Comparison of ENCODE assay signal across 29 cellular contexts in the genomic region with DNA sequence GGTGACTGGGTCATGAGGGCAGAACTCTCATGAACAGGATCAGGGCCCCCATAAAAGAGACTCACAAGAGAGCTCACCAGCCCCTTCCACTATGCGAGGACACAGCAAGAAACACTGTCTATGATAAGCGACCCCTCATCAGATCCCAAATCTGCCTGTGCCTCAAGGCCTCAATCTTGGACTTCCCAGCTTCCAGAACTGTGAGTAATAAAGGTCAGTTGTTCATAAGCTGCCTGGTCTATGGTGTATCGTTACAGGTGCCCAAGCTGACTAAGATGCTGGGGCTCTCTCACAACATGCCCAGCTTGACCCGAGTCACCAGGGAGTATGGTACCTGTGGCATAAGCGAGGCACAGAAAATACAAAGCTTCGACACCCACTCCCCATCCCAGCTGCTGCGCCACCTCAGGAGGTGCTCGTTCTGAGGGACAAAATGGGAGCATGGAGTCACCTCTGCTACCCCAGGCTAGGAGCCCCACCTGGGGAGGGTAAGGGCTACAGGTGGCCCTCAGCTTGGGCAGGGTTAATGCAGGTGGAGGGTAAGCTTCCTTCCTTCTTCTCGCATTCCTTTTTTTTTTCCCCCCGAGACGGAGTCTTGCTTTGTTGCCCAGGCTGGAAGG.
"Had no signal": no experiment of that assay in that cellular context is flagged by ENCODE, and none has a peak within 500 bp of the region (broad histone marks: within the 10 kb centered on the region; RNA-seq: fewer than 3 reads in every experiment).

No MANE protein-coding gene starts in this region.

- DNase-seq: activated CD4-positive, alpha-beta T cell treated with anti-CD3 and anti-CD28 coated beads for 48 hours; activated CD4-positive, alpha-beta T cell treated with anti-CD3 and anti-CD28 coated beads, Interleukin-2, amount 50 U/mL, for 48 hours; activated CD8-positive, alpha-beta memory T cell treated with anti-CD3 and anti-CD28 coated beads for 24 hours; activated gamma-delta T cell; activated naive CD4-positive, alpha-beta T cell treated with anti-CD3 and anti-CD28 coated beads, Interleukin-2, amount 10 ng/mL, durations not matched to agents 7 days and 5 days; activated naive CD8-positive, alpha-beta T cell treated with anti-CD3 and anti-CD28 coated beads, Interleukin-2, amount 10 ng/mL, durations not matched to agents 7 days and 5 days; amniotic stem cell; brain microvascular endothelial cell; caudate nucleus; cortex of kidney; effector memory CD8-positive, alpha-beta T cell; erythroblast; gastrocnemius medialis; glutamatergic neuron; left ventricle myocardium superior; retina; stimulated activated CD4-positive, alpha-beta T cell treated with anti-CD3 and anti-CD28 coated beads, Interleukin-2, amount 100 ng/mL, for 48 hours; stimulated activated naive CD8-positive, alpha-beta T cell treated with anti-CD3 and anti-CD28 coated beads, Interleukin-15, Interleukin-2, amounts not matched to agents 100 U/mL and 50 U/mL, for 24 hours; T-helper 17 cell; T1000; WERI-Rb-1 had no signal

- H3K4me1 ChIP-seq: prostate gland had no signal

- H3K27ac ChIP-seq: brain microvascular endothelial cell, gastrocnemius medialis, neutrophil, ovary, prostate gland, thoracic aorta, vagina, WERI-Rb-1 had no signal

- H3K4me3 ChIP-seq: gastrocnemius medialis, ovary, prostate gland, thoracic aorta, vagina had no signal

- H3K9me3 ChIP-seq: gastrocnemius medialis, neutrophil, ovary, prostate gland, thoracic aorta, vagina had no signal

- H3K27me3 ChIP-seq: brain microvascular endothelial cell, gastrocnemius medialis, neutrophil, ovary, vagina had no signal

- ATAC-seq: activated CD4-positive, CD25-positive, alpha-beta regulatory T cell treated with anti-CD3 and anti-CD28 coated beads, Interleukin-2, amount 50 U/mL, for 24 hours; effector memory CD8-positive, alpha-beta T cell; gastrocnemius medialis; left ventricle myocardium superior; stimulated activated naive CD8-positive, alpha-beta T cell treated with anti-CD3 and anti-CD28 coated beads, Interleukin-15, Interleukin-2, amounts not matched to agents 100 U/mL and 50 U/mL, for 24 hours; T-helper 17 cell had no signal

- H3K36me3 ChIP-seq: brain microvascular endothelial cell, neutrophil, ovary, prostate gland, thoracic aorta, vagina, WERI-Rb-1 had no signal

- FAIRE-seq: astrocyte, islet of Langerhans had no signal
